Comparison of ENCODE assay signal across 1 cellular context in genomic region chr5:2496126-2496525, GRCh38.
TF ChIP-seq lines count a peak whose summit lies in the region.

No MANE protein-coding gene starts in this region.

TF ChIP-seq in HepG2, 621 proteins besides CTCF, POLR2A, EP300 and RAD21 (continued from another document):
- TF ChIP-seq NR0B2 (CRISPR knock-in tag; IDR thresholded peaks at IDR 0.05) (no peak), NR3C1 (CRISPR knock-in tag; IDR thresholded peaks at IDR 0.05) (no peak), MXD1 (CRISPR knock-in tag; IDR thresholded peaks at IDR 0.05) (no peak), ZBTB7A (CRISPR knock-in tag; IDR thresholded peaks at IDR 0.05) (no peak), NR2F2 (IDR thresholded peaks at IDR 0.05; ENCODE audit: borderline replicate concordance, low read depth) (no peak), ZSCAN12 (CRISPR knock-in tag; IDR thresholded peaks at IDR 0.05) (no peak), TARDBP (CRISPR knock-in tag; IDR thresholded peaks at IDR 0.05) (no peak), IKZF1 (IDR thresholded peaks at IDR 0.05) (no peak), ZBTB33 (CRISPR knock-in tag; IDR thresholded peaks at IDR 0.05) (no peak)
TF ChIP-seq in HepG2: peak in this region for 0.
